In genomic region chr16:81261049-81261648, GRCh38 we compare ENCODE assay signal across 10 cellular contexts. TPM values are rescaled to one million over a fixed set of nuclear protein-coding genes. Genes with fewer than 3 reads are reported as not detected.
DNase-seq lines count a peak whose midpoint lies in the region; ATAC-seq and TF ChIP-seq lines count a peak whose summit lies in the region.
"Had no signal": no experiment of that assay in that cellular context is flagged by ENCODE, and none has a peak within 500 bp of the region (broad histone marks: within the 10 kb centered on the region; RNA-seq: fewer than 3 reads in every experiment).

No MANE protein-coding gene starts in this region.

- TF ChIP-seq CTCF in endothelial cell (IDR thresholded peaks at IDR 0.05; ENCODE audit: unreplicated experiment), result peak; percentile 60

- H3K27me3 Mint-ChIP-seq in endothelial cell (ENCODE audit: unreplicated experiment), result no peaks in the 10 kb centered on the region

- DNase-seq in DMS53 (lab: John Stamatoyannopoulos, UW) (peak; percentile 15), DMS53 treated with DMSO at 0.1 percent for 48 hours (lab: John Stamatoyannopoulos, UW; ENCODE audit: unreplicated experiment) (no peak), SKM-1 (lab: John Stamatoyannopoulos, UW; ENCODE audit: unreplicated experiment) (peak; percentile 38), endothelial cell (ENCODE audit: low spot score) (peak; percentile 26), NCI-H748 (lab: John Stamatoyannopoulos, UW; ENCODE audit: unreplicated experiment) (no peak)
- DNase-seq in stimulated activated CD4-positive, alpha-beta T cell treated with anti-CD3 and anti-CD28 coated beads, Interleukin-1b, Interleukin-23, amount 100 ng/mL, for 48 hours, result peak; percentile 12

- no peak overlapping the region for H3K4me3 Mint-ChIP-seq in endothelial cell (ENCODE audit: unreplicated experiment)
- H3K4me3 Mint-ChIP-seq: naive thymus-derived CD8-positive, alpha-beta T cell; T-helper 1 cell treated with Interleukin-12 subunit alpha and Interleukin-12 subunit beta and Interleukin-4 antibody, amounts not matched to agents 30 μg/mL and 1 μg/mL, for 36 hours had no signal

- H3K36me3 Mint-ChIP-seq in endothelial cell (ENCODE audit: low read depth, unreplicated experiment), result no peaks in the 10 kb centered on the region
- H3K36me3 Mint-ChIP-seq: naive thymus-derived CD8-positive, alpha-beta T cell had no signal

- ATAC-seq in HG02870 (IDR thresholded peaks at IDR 0.05; ENCODE audit: unreplicated experiment) (no peak), GM21390 (IDR thresholded peaks at IDR 0.05; ENCODE audit: unreplicated experiment) (no peak)
- ATAC-seq: naive thymus-derived CD8-positive, alpha-beta T cell had no signal

- no peak overlapping the region for H3K27ac Mint-ChIP-seq in endothelial cell (ENCODE audit: unreplicated experiment)
- H3K27ac Mint-ChIP-seq: T-helper 1 cell treated with Interleukin-12 subunit alpha and Interleukin-12 subunit beta and Interleukin-4 antibody, amounts not matched to agents 30 μg/mL and 1 μg/mL, for 36 hours had no signal

- no peaks in the 10 kb centered on the region for H3K9me3 Mint-ChIP-seq in endothelial cell (ENCODE audit: unreplicated experiment)
- H3K9me3 Mint-ChIP-seq: T-helper 1 cell treated with Interleukin-12 subunit alpha and Interleukin-12 subunit beta and Interleukin-4 antibody, amounts not matched to agents 30 μg/mL and 1 μg/mL, for 36 hours had no signal

- H3K4me1 Mint-ChIP-seq in endothelial cell (ENCODE audit: unreplicated experiment), result no peaks in the 10 kb centered on the region

RNA-seq across cellular contexts. Expression of gene BCO1, which starts 22.7 kb away (rescaled TPM):
- not detected for total RNA-seq in endothelial cell (ENCODE audit: unreplicated experiment)
- total RNA-seq: naive thymus-derived CD8-positive, alpha-beta T cell had no signal

RNA-seq across cellular contexts. Expression of gene GAN, which starts 53.6 kb away (rescaled TPM):
- 24.2 TPM for total RNA-seq in endothelial cell (ENCODE audit: unreplicated experiment)

Comparison
In these comparisons a context has a peak if more than half of its experiments do, and no peak if none do; other contexts are left out.
1. DNase-seq: peak in DMS53 (single experiment), SKM-1 (single experiment), endothelial cell (single experiment) and stimulated activated CD4-positive, alpha-beta T cell treated with anti-CD3 and anti-CD28 coated beads, Interleukin-1b, Interleukin-23, amount 100 ng/mL, for 48 hours (single experiment); none in DMS53 treated with DMSO at 0.1 percent for 48 hours (single experiment) and NCI-H748 (single experiment).